ENCODE assay signal across 10 cellular contexts in the genomic region with DNA sequence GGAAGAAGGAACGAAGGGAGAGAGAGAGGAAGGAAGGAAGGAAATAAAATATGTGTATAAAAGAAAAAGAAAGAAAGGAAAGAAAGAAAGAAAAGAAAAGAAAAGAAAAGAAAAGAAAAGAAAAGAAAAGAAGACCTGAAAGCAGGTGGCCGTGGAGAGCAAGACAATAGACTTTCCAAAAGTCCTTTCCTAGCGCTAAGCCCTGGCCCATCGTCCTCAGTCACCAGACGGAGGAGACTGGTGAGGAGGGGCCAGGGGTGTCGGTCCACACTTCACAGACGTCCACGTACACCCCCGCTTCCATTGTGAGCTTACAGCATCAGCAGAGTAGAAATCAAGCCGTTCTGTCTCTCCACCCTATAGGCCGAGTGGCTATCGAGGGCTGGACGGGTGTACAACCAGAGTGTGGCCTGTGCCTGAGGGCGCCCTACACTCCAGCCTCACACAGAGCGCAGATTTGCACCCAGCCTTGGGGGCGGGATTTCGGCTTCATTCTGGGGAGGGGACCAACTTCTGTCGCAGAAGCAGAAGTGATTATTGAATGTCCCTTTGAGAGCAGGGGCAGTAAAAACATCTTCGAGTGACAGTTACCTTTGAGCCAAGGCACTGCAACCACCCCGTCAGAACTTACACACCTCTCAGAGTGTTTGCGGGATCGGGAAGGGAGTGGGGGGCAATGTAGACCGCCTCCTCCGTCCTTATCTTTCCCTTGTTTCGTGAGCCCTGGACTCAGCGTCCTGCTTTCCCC. TPM values are rescaled to one million over a fixed set of nuclear protein-coding genes. Genes with fewer than 3 reads are reported as not detected.
DNase-seq lines count a peak whose midpoint lies in the region; ATAC-seq lines count a peak whose summit lies in the region.
"Had no signal": no experiment of that assay in that cellular context is flagged by ENCODE, and none has a peak within 500 bp of the region (broad histone marks: within the 10 kb centered on the region; RNA-seq: fewer than 3 reads in every experiment).

No MANE protein-coding gene starts in this region.

- no peak overlapping the region for H3K9ac ChIP-seq in duodenal mucosa (ENCODE audit: low read depth in 1 of 2, low read length in 2 of 2)

- no peak for DNase-seq in CD4-positive, CD25-positive, alpha-beta regulatory T cell
- DNase-seq in NCI-H2196 treated with DMSO at 0.1 percent for 48 hours (lab: John Stamatoyannopoulos, UW; ENCODE audit: unreplicated experiment) (peak; percentile 56), mesenteric fat pad (ENCODE audit: low spot score) (no peak), inferior parietal cortex (ENCODE audit: extremely low spot score) (no peak), HT-29 (ENCODE audit: low spot score) (no peak)
- DNase-seq: NCI-H1694 had no signal

- H3K4me3 Mint-ChIP-seq in CD4-positive, CD25-positive, alpha-beta regulatory T cell: peak overlapping the region; percentile 23 to 74 (median 70)

- H3K27ac Mint-ChIP-seq in CD4-positive, CD25-positive, alpha-beta regulatory T cell: no peak overlapping the region

- peaks cover 91% of the 10 kb centered on the region for H3K27me3 Mint-ChIP-seq in CD4-positive, CD25-positive, alpha-beta regulatory T cell

- H3K9me3 ChIP-seq in CD4-positive, CD25-positive, alpha-beta regulatory T cell (ENCODE audit: control insufficient read depth in 2 of 2, low read length in 2 of 2): no peaks in the 10 kb centered on the region
- H3K9me3 ChIP-seq in duodenal mucosa (ENCODE audit: control insufficient read depth in 1 of 2, low read length in 2 of 2): no peaks in the 10 kb centered on the region
- H3K9me3 ChIP-seq in neuron (ENCODE audit: low read length): no peaks in the 10 kb centered on the region

- no peak overlapping the region for H3K27ac ChIP-seq in CD4-positive, CD25-positive, alpha-beta regulatory T cell (ENCODE audit: insufficient read depth, low read length, poor library complexity, severe bottlenecking)
- no peak overlapping the region for H3K27ac ChIP-seq in duodenal mucosa (ENCODE audit: low read depth, low read length)

- H3K36me3 ChIP-seq in CD4-positive, CD25-positive, alpha-beta regulatory T cell (ENCODE audit: control insufficient read depth, insufficient read depth, low read length): no peaks in the 10 kb centered on the region
- H3K36me3 ChIP-seq in duodenal mucosa (ENCODE audit: control insufficient read depth in 1 of 2, insufficient read depth in 2 of 2, low read length in 2 of 2): no peaks in the 10 kb centered on the region
- no peaks in the 10 kb centered on the region for H3K36me3 ChIP-seq in neuron (ENCODE audit: insufficient read depth, low read length)

- no peak overlapping the region for H3K4me3 ChIP-seq in CD4-positive, CD25-positive, alpha-beta regulatory T cell (ENCODE audit: low read depth, low read length)
- H3K4me3 ChIP-seq in duodenal mucosa (ENCODE audit: low read depth in 1 of 2, low read length in 2 of 2) (peak overlapping the region; percentile 55 to 64), neuron (ENCODE audit: low read length) (peak overlapping the region; percentile 39)

- H3K27me3 ChIP-seq in CD4-positive, CD25-positive, alpha-beta regulatory T cell (ENCODE audit: control insufficient read depth, insufficient read depth, low read length): peaks cover 45% of the 10 kb centered on the region
- H3K27me3 ChIP-seq in duodenal mucosa (ENCODE audit: control insufficient read depth in 1 of 2, insufficient read depth in 2 of 2, low read length in 2 of 2) (peaks cover 60 to 81% of the 10 kb centered on the region in 2 donors), neuron (ENCODE audit: insufficient read depth, low read length) (peaks cover 80% of the 10 kb centered on the region)

- ATAC-seq in CD4-positive, CD25-positive, alpha-beta regulatory T cell (ENCODE audit: low read depth in 2 of 2): no peak
- no peak for ATAC-seq in HG03095 (IDR thresholded peaks at IDR 0.05; ENCODE audit: unreplicated experiment)

- H3K4me1 ChIP-seq in CD4-positive, CD25-positive, alpha-beta regulatory T cell (ENCODE audit: control insufficient read depth, insufficient read depth, low read length, poor library complexity, severe bottlenecking): peaks cover 13% of the 10 kb centered on the region
- H3K4me1 ChIP-seq in duodenal mucosa (ENCODE audit: control insufficient read depth in 1 of 2, insufficient read depth in 2 of 2, low read length in 2 of 2): peaks cover 0 to 5% of the 10 kb centered on the region in 2 donors
- peaks cover 3% of the 10 kb centered on the region for H3K4me1 ChIP-seq in neuron (ENCODE audit: insufficient read depth, low read length)

- H2AFZ ChIP-seq in neuron (ENCODE audit: low read depth, low read length): peak overlapping the region; percentile 92

- peaks cover 0 to 7% (median 0%) of the 10 kb centered on the region in 7 donors for H3K9me3 Mint-ChIP-seq in CD4-positive, CD25-positive, alpha-beta regulatory T cell

- no peaks in the 10 kb centered on the region for H3K36me3 Mint-ChIP-seq in CD4-positive, CD25-positive, alpha-beta regulatory T cell

- H3K4me1 Mint-ChIP-seq in CD4-positive, CD25-positive, alpha-beta regulatory T cell: peaks cover 7 to 40% (median 11%) of the 10 kb centered on the region in 4 donors

RNA-seq across cellular contexts. Expression of a gene that starts 2.0 kb away (rescaled TPM):
- not detected for total RNA-seq in CD4-positive, CD25-positive, alpha-beta regulatory T cell
- not detected for polyA plus RNA-seq in CD4-positive, CD25-positive, alpha-beta regulatory T cell
- total RNA-seq in mesenteric fat pad: not detected
- total RNA-seq in HT-29 (2014; rRNA removed; shearing (Covaris generic)): not detected in 2 replicates
- total RNA-seq: dermis microvascular lymphatic vessel endothelial cell had no signal
